ENCODE assay signal across 1 cellular context in genomic region chr16:8572919-8573724, GRCh38.
TF ChIP-seq lines count a peak whose summit lies in the region.

No MANE protein-coding gene starts in this region.

TF ChIP-seq in HepG2, 621 proteins besides CTCF, POLR2A, EP300 and RAD21 (continued from another document and continues in another):
- TF ChIP-seq ZNF280D (CRISPR knock-in tag; IDR thresholded peaks at IDR 0.05) = peak; percentile 19; the same call in 1 of the 2 replicates
- TF ChIP-seq SOX13 (IDR thresholded peaks at IDR 0.05) = no peak
- peak in 1 of 2 experiments; percentile 47; a peak in 1 of 4 replicates for TF ChIP-seq SOX13 (CRISPR knock-in tag; conservative IDR thresholded peaks at IDR 0.05 in 1 of 2, IDR thresholded peaks at IDR 0.05 in 1 of 2)
- no peak for TF ChIP-seq ZNF546 (CRISPR knock-in tag; conservative IDR thresholded peaks at IDR 0.05)
- TF ChIP-seq ESRRA (CRISPR knock-in tag; IDR thresholded peaks at IDR 0.05; ENCODE audit: low read depth) = no peak
- no peak for TF ChIP-seq RFX5 (IDR thresholded peaks at IDR 0.05; ENCODE audit: low read depth, low read length)
- peak in 1 of 2 experiments; percentile 59; a peak in 2 of 4 replicates for TF ChIP-seq HMGXB4 (CRISPR knock-in tag; IDR thresholded peaks at IDR 0.05; ENCODE audit: borderline replicate concordance in 1 of 2, low read depth in 1 of 2)
- no peak for TF ChIP-seq BRF2 (CRISPR knock-in tag; IDR thresholded peaks at IDR 0.05)
- TF ChIP-seq DZIP1 (CRISPR knock-in tag; IDR thresholded peaks at IDR 0.05) = no peak
- peak; percentile 33; the same call in 1 of the 2 replicates for TF ChIP-seq ZGPAT (CRISPR knock-in tag; IDR thresholded peaks at IDR 0.05)
- TF ChIP-seq ZMYM4 (CRISPR knock-in tag; IDR thresholded peaks at IDR 0.05) = 0 out of 2 replicates have a peak, but pooled peaks have one; percentile 23
- no peak for TF ChIP-seq ZNF432 (CRISPR knock-in tag; IDR thresholded peaks at IDR 0.05; ENCODE audit: borderline replicate concordance)
- no peak; the same call in 1 of the 2 replicates for TF ChIP-seq TFE3 (CRISPR knock-in tag; IDR thresholded peaks at IDR 0.05)
- TF ChIP-seq PATZ1 (CRISPR knock-in tag; IDR thresholded peaks at IDR 0.05) = 0 out of 2 replicates have a peak, but pooled peaks have one; percentile 19
- TF ChIP-seq ATF4 (CRISPR knock-in tag; IDR thresholded peaks at IDR 0.05) = peak; percentile 94 to 99
- no peak for TF ChIP-seq SRSF9 (IDR thresholded peaks at IDR 0.05; ENCODE audit: borderline replicate concordance, insufficient read depth, low read depth, low read length, poor library complexity, severe bottlenecking)
- no peak for TF ChIP-seq BCLAF1 (IDR thresholded peaks at IDR 0.05)
- TF ChIP-seq MEIS2 (CRISPR knock-in tag; IDR thresholded peaks at IDR 0.05) = no peak
- no peak for TF ChIP-seq ZBTB26 (CRISPR knock-in tag; IDR thresholded peaks at IDR 0.05; ENCODE audit: borderline replicate concordance)
- TF ChIP-seq ZUFSP (CRISPR knock-in tag; IDR thresholded peaks at IDR 0.05; ENCODE audit: borderline replicate concordance) = no peak
- TF ChIP-seq THAP8 (CRISPR knock-in tag; IDR thresholded peaks at IDR 0.05; ENCODE audit: borderline replicate concordance) = no peak
- no peak for TF ChIP-seq HNRNPH1 (optimal IDR thresholded peaks at IDR 0.05; ENCODE audit: low read depth, low read length)
- TF ChIP-seq ZNF773 (CRISPR knock-in tag; IDR thresholded peaks at IDR 0.05; ENCODE audit: borderline replicate concordance) = no peak
- no peak for TF ChIP-seq ZNF564 (CRISPR knock-in tag; IDR thresholded peaks at IDR 0.05)
- TF ChIP-seq HMGA1 (CRISPR knock-in tag; conservative IDR thresholded peaks at IDR 0.05) = no peak
- no peak for TF ChIP-seq HIC2 (CRISPR knock-in tag; IDR thresholded peaks at IDR 0.05; ENCODE audit: low read depth)
